ENCODE assay signal across 1 cellular context in genomic region chr3:183330881-183331280, GRCh38.
TF ChIP-seq lines count a peak whose summit lies in the region.

No MANE protein-coding gene starts in this region.

TF ChIP-seq in GM23338, 12 proteins besides CTCF, POLR2A, EP300 and RAD21 (continued from another document):
- TF ChIP-seq, protein P1, sequence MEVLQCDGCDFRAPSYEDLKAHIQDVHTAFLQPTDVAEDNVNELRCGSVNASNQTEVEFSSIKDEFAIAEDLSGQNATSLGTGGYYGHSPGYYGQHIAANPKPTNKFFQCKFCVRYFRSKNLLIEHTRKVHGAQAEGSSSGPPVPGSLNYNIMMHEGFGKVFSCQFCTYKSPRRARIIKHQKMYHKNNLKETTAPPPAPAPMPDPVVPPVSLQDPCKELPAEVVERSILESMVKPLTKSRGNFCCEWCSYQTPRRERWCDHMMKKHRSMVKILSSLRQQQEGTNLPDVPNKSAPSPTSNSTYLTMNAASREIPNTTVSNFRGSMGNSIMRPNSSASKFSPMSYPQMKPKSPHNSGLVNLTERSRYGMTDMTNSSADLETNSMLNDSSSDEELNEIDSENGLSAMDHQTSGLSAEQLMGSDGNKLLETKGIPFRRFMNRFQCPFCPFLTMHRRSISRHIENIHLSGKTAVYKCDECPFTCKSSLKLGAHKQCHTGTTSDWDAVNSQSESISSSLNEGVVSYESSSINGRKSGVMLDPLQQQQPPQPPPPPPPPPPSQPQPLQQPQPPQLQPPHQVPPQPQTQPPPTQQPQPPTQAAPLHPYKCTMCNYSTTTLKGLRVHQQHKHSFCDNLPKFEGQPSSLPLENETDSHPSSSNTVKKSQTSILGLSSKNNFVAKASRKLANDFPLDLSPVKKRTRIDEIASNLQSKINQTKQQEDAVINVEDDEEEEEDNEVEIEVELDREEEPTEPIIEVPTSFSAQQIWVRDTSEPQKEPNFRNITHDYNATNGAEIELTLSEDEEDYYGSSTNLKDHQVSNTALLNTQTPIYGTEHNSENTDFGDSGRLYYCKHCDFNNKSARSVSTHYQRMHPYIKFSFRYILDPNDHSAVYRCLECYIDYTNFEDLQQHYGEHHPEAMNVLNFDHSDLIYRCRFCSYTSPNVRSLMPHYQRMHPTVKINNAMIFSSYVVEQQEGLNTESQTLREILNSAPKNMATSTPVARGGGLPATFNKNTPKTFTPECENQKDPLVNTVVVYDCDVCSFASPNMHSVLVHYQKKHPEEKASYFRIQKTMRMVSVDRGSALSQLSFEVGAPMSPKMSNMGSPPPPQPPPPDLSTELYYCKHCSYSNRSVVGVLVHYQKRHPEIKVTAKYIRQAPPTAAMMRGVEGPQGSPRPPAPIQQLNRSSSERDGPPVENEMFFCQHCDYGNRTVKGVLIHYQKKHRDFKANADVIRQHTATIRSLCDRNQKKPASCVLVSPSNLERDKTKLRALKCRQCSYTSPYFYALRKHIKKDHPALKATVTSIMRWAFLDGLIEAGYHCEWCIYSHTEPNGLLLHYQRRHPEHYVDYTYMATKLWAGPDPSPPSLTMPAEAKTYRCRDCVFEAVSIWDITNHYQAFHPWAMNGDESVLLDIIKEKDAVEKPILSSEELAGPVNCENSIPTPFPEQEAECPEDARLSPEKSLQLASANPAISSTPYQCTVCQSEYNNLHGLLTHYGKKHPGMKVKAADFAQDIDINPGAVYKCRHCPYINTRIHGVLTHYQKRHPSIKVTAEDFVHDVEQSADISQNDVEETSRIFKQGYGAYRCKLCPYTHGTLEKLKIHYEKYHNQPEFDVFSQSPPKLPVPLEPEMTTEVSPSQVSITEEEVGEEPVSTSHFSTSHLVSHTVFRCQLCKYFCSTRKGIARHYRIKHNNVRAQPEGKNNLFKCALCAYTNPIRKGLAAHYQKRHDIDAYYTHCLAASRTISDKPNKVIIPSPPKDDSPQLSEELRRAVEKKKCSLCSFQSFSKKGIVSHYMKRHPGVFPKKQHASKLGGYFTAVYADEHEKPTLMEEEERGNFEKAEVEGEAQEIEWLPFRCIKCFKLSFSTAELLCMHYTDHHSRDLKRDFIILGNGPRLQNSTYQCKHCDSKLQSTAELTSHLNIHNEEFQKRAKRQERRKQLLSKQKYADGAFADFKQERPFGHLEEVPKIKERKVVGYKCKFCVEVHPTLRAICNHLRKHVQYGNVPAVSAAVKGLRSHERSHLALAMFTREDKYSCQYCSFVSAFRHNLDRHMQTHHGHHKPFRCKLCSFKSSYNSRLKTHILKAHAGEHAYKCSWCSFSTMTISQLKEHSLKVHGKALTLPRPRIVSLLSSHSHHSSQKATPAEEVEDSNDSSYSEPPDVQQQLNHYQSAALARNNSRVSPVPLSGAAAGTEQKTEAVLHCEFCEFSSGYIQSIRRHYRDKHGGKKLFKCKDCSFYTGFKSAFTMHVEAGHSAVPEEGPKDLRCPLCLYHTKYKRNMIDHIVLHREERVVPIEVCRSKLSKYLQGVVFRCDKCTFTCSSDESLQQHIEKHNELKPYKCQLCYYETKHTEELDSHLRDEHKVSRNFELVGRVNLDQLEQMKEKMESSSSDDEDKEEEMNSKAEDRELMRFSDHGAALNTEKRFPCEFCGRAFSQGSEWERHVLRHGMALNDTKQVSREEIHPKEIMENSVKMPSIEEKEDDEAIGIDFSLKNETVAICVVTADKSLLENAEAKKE (CRISPR knock-in tag; IDR thresholded peaks at IDR 0.05), result no peak
- no peak for TF ChIP-seq POLR2AphosphoS5 (IDR thresholded peaks at IDR 0.05; ENCODE audit: low read depth)
- no peak for TF ChIP-seq CREB1 (CRISPR knock-in tag; IDR thresholded peaks at IDR 0.05; ENCODE audit: low read depth)
- TF ChIP-seq ZNF331 (CRISPR knock-in tag; IDR thresholded peaks at IDR 0.05; ENCODE audit: low read depth), result no peak
- TF ChIP-seq, protein P2, sequence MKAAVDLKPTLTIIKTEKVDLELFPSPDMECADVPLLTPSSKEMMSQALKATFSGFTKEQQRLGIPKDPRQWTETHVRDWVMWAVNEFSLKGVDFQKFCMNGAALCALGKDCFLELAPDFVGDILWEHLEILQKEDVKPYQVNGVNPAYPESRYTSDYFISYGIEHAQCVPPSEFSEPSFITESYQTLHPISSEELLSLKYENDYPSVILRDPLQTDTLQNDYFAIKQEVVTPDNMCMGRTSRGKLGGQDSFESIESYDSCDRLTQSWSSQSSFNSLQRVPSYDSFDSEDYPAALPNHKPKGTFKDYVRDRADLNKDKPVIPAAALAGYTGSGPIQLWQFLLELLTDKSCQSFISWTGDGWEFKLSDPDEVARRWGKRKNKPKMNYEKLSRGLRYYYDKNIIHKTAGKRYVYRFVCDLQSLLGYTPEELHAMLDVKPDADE (IDR thresholded peaks at IDR 0.05), result no peak
- TF ChIP-seq EZH2phosphoT487 (IDR thresholded peaks at IDR 0.05; ENCODE audit: unreplicated experiment), result no peak
